ENCODE assay signal across 11 cellular contexts in genomic region chr5:123438902-123439301, GRCh38. TPM values are rescaled to one million over a fixed set of nuclear protein-coding genes. Genes with fewer than 3 reads are reported as not detected.
DNase-seq lines count a peak whose midpoint lies in the region; ATAC-seq, FAIRE-seq and TF ChIP-seq lines count a peak whose summit lies in the region.
"Had no signal": no experiment of that assay in that cellular context is flagged by ENCODE, and none has a peak within 500 bp of the region (broad histone marks: within the 10 kb centered on the region; RNA-seq: fewer than 3 reads in every experiment).

No MANE protein-coding gene starts in this region.

- no peak for FAIRE-seq in kidney (lab: Jason Lieb, UNC)

- CTCF ChIA-PET in activated CD4-positive, alpha-beta T cell treated with anti-CD3 and anti-CD28 coated beads, Interleukin-2, amount 10 ng/mL, durations not matched to agents 7 days and 5 days (lab: Charles Lee), result interaction anchor here (2.0 kb wide), 1 partner anchor 15 kb away, joined by 13 read pairs; the partner anchor contains the start of gene CEP120
- CTCF ChIA-PET in activated CD4-positive, alpha-beta memory T cell treated with anti-CD3 and anti-CD28 coated beads, Interleukin-2, amount 10 ng/mL, durations not matched to agents 7 days and 5 days (lab: Charles Lee), result interaction anchor here (1.9 kb wide), 1 partner anchor 16 kb away, joined by 4 read pairs; the partner anchor contains the start of gene CEP120

- no peaks in the 10 kb centered on the region for H3K4me1 ChIP-seq in osteoblast (ENCODE audit: insufficient read depth, low read length)
- no peaks in the 10 kb centered on the region for H3K4me1 ChIP-seq in uterus
- no peaks in the 10 kb centered on the region for H3K4me1 ChIP-seq in kidney (ENCODE audit: control insufficient read depth in 1 of 2, insufficient read depth in 1 of 2, low read depth in 1 of 2, low read length in 2 of 2)

- H3K36me3 ChIP-seq in osteoblast (ENCODE audit: insufficient read depth, low read length) (no peaks in the 10 kb centered on the region), uterus (no peaks in the 10 kb centered on the region), kidney (ENCODE audit: control insufficient read depth in 1 of 2, insufficient read depth in 2 of 2, low read length in 2 of 2) (no peaks in the 10 kb centered on the region)

- no peak overlapping the region for H3K27ac ChIP-seq in osteoblast (ENCODE audit: low read depth, low read length)
- H3K27ac ChIP-seq in uterus, result no peak overlapping the region
- no peak overlapping the region for H3K27ac ChIP-seq in kidney (ENCODE audit: low read depth in 2 of 2, low read length in 2 of 2)

- peaks cover 24% of the 10 kb centered on the region for H3K4me1 Mint-ChIP-seq in activated CD4-positive, alpha-beta T cell treated with anti-CD3 and anti-CD28 coated beads, Interleukin-2, amount 10 ng/mL, durations not matched to agents 7 days and 5 days
- peaks cover 34% of the 10 kb centered on the region for H3K4me1 Mint-ChIP-seq in activated CD4-positive, alpha-beta memory T cell treated with anti-CD3 and anti-CD28 coated beads, Interleukin-2, amount 10 ng/mL, durations not matched to agents 7 days and 5 days
- H3K4me1 Mint-ChIP-seq: memory B cell; stimulated activated memory B cell treated with anti-CD40 and anti-IgM and Interleukin-4, amounts not matched to agents 10 μg/mL and 1 μg/mL and 100 μg/mL, for 72 hours had no signal

- H3K4me3 Mint-ChIP-seq in activated CD4-positive, alpha-beta T cell treated with anti-CD3 and anti-CD28 coated beads, Interleukin-2, amount 10 ng/mL, durations not matched to agents 7 days and 5 days, result no peak overlapping the region
- no peak overlapping the region for H3K4me3 Mint-ChIP-seq in activated CD4-positive, alpha-beta memory T cell treated with anti-CD3 and anti-CD28 coated beads, Interleukin-2, amount 10 ng/mL, durations not matched to agents 7 days and 5 days
- H3K4me3 Mint-ChIP-seq: HFFc6; memory B cell; stimulated activated memory B cell treated with anti-CD40 and anti-IgM and Interleukin-4, amounts not matched to agents 10 μg/mL and 1 μg/mL and 100 μg/mL, for 72 hours had no signal

- no peaks in the 10 kb centered on the region for H3K27me3 Mint-ChIP-seq in activated CD4-positive, alpha-beta T cell treated with anti-CD3 and anti-CD28 coated beads, Interleukin-2, amount 10 ng/mL, durations not matched to agents 7 days and 5 days
- no peaks in the 10 kb centered on the region for H3K27me3 Mint-ChIP-seq in activated CD4-positive, alpha-beta memory T cell treated with anti-CD3 and anti-CD28 coated beads, Interleukin-2, amount 10 ng/mL, durations not matched to agents 7 days and 5 days
- H3K27me3 Mint-ChIP-seq: stimulated activated memory B cell treated with anti-CD40 and anti-IgM and Interleukin-4, amounts not matched to agents 10 μg/mL and 1 μg/mL and 100 μg/mL, for 72 hours had no signal

- H3K9me3 ChIP-seq in osteoblast (ENCODE audit: low read depth, low read length) (no peaks in the 10 kb centered on the region), uterus (no peaks in the 10 kb centered on the region), kidney (ENCODE audit: control insufficient read depth in 1 of 2, low read length in 2 of 2) (no peaks in the 10 kb centered on the region)

- no peak overlapping the region for H3K4me2 ChIP-seq in osteoblast (ENCODE audit: insufficient read depth, low read length)

- H3K27me3 ChIP-seq in osteoblast (ENCODE audit: insufficient read depth, low read length) (no peaks in the 10 kb centered on the region), uterus (no peaks in the 10 kb centered on the region)

- H3K4me3 ChIP-seq in osteoblast (ENCODE audit: insufficient read depth, low read length), result no peak overlapping the region
- no peak overlapping the region for H3K4me3 ChIP-seq in uterus
- no peak overlapping the region for H3K4me3 ChIP-seq in kidney (ENCODE audit: low read length in 2 of 2)

- no peaks in the 10 kb centered on the region for H3K79me2 ChIP-seq in osteoblast (ENCODE audit: insufficient read depth, low read length)

- H3K9me3 Mint-ChIP-seq in activated CD4-positive, alpha-beta T cell treated with anti-CD3 and anti-CD28 coated beads, Interleukin-2, amount 10 ng/mL, durations not matched to agents 7 days and 5 days, result no peaks in the 10 kb centered on the region
- no peaks in the 10 kb centered on the region for H3K9me3 Mint-ChIP-seq in activated CD4-positive, alpha-beta memory T cell treated with anti-CD3 and anti-CD28 coated beads, Interleukin-2, amount 10 ng/mL, durations not matched to agents 7 days and 5 days
- H3K9me3 Mint-ChIP-seq: HFFc6; memory B cell; stimulated activated memory B cell treated with anti-CD40 and anti-IgM and Interleukin-4, amounts not matched to agents 10 μg/mL and 1 μg/mL and 100 μg/mL, for 72 hours had no signal

- no peak for TF ChIP-seq POLR2A in uterus (IDR thresholded peaks at IDR 0.05)

- no peaks in the 10 kb centered on the region for H4K20me1 ChIP-seq in osteoblast (ENCODE audit: insufficient read depth, low read length)

- H3K9ac ChIP-seq in kidney (ENCODE audit: low read length in 2 of 2), result no peak overlapping the region

- no peak overlapping the region for H3K27ac Mint-ChIP-seq in activated CD4-positive, alpha-beta T cell treated with anti-CD3 and anti-CD28 coated beads, Interleukin-2, amount 10 ng/mL, durations not matched to agents 7 days and 5 days
- H3K27ac Mint-ChIP-seq in activated CD4-positive, alpha-beta memory T cell treated with anti-CD3 and anti-CD28 coated beads, Interleukin-2, amount 10 ng/mL, durations not matched to agents 7 days and 5 days, result peak overlapping the region; percentile 32
- H3K27ac Mint-ChIP-seq: HFFc6; memory B cell; stimulated activated memory B cell treated with anti-CD40 and anti-IgM and Interleukin-4, amounts not matched to agents 10 μg/mL and 1 μg/mL and 100 μg/mL, for 72 hours had no signal

- POLR2A ChIA-PET in activated CD4-positive, alpha-beta T cell treated with anti-CD3 and anti-CD28 coated beads, Interleukin-2, amount 10 ng/mL, durations not matched to agents 7 days and 5 days (lab: Charles Lee), result no interaction called here
- POLR2A ChIA-PET in activated CD4-positive, alpha-beta memory T cell treated with anti-CD3 and anti-CD28 coated beads, Interleukin-2, amount 10 ng/mL, durations not matched to agents 7 days and 5 days (lab: Charles Lee), result interaction anchor here (0.6 to 2.1 kb wide), 4 partner anchors 9 to 73 kb away, joined by 3 to 24 read pairs (median 4); partner anchors contain the start of genes CEP120 and CSNK1G3

- DNase-seq in activated CD4-positive, alpha-beta T cell treated with anti-CD3 and anti-CD28 coated beads, Interleukin-2, amount 10 ng/mL, durations not matched to agents 7 days and 5 days, result peak; percentile 24
- DNase-seq in activated CD4-positive, alpha-beta T cell treated with anti-CD3 and anti-CD28 coated beads for 4 hours, result no peak
- DNase-seq in activated CD4-positive, alpha-beta memory T cell treated with anti-CD3 and anti-CD28 coated beads, Interleukin-2, amount 10 ng/mL, durations not matched to agents 7 days and 5 days, result peak; percentile 39
- no peak for DNase-seq in osteoblast (ENCODE audit: insufficient read length, low spot score, missing footprints)
- DNase-seq in cerebellar nuclear complex (lab: John Stamatoyannopoulos, UW), result no peak
- DNase-seq in uterus, result no peak
- no peak for DNase-seq in kidney
- DNase-seq: HFFc6 had no signal

- H2AFZ ChIP-seq in osteoblast (ENCODE audit: low read length), result peak overlapping the region; percentile 86

- H3K36me3 Mint-ChIP-seq in activated CD4-positive, alpha-beta T cell treated with anti-CD3 and anti-CD28 coated beads, Interleukin-2, amount 10 ng/mL, durations not matched to agents 7 days and 5 days (ENCODE audit: low read depth), result no peaks in the 10 kb centered on the region
- no peaks in the 10 kb centered on the region for H3K36me3 Mint-ChIP-seq in activated CD4-positive, alpha-beta memory T cell treated with anti-CD3 and anti-CD28 coated beads, Interleukin-2, amount 10 ng/mL, durations not matched to agents 7 days and 5 days (ENCODE audit: low read depth)
- H3K36me3 Mint-ChIP-seq: memory B cell; stimulated activated memory B cell treated with anti-CD40 and anti-IgM and Interleukin-4, amounts not matched to agents 10 μg/mL and 1 μg/mL and 100 μg/mL, for 72 hours had no signal

- intact Hi-C loops in uterus (cut with DNase I; ENCODE audit: low total_unique reads) (no loop called here), kidney (cut with DNase I) (no loop called here)

- no peak for TF ChIP-seq CTCF in osteoblast (IDR thresholded peaks at IDR 0.05; ENCODE audit: extremely low read depth, low read depth, low read length)
- no peak for TF ChIP-seq CTCF in uterus (IDR thresholded peaks at IDR 0.05)
- TF ChIP-seq CTCF in kidney (IDR thresholded peaks at IDR 0.05; ENCODE audit: borderline replicate concordance, extremely low read depth, insufficient read depth), result no peak

- ATAC-seq in HG03159 (IDR thresholded peaks at IDR 0.05; ENCODE audit: unreplicated experiment), result peak; percentile 67

RNA-seq across cellular contexts. Expression of gene CEP120, which starts 15.7 kb away (rescaled TPM):
- total RNA-seq in activated CD4-positive, alpha-beta T cell treated with anti-CD3 and anti-CD28 coated beads, Interleukin-2, amount 10 ng/mL, durations not matched to agents 7 days and 5 days, result 10 to 100 TPM; 31.4 to 31.7 TPM
- total RNA-seq in activated CD4-positive, alpha-beta memory T cell treated with anti-CD3 and anti-CD28 coated beads, Interleukin-2, amount 10 ng/mL, durations not matched to agents 7 days and 5 days, result 10 to 100 TPM; 35.2 to 36.6 TPM
- total RNA-seq in osteoblast, result 24.2 and 29.8 TPM in 2 replicates
- 10 to 100 TPM; 18.2 to 55.8 (median 41.0) TPM for total RNA-seq in uterus
- total RNA-seq in kidney, result 22.1 TPM
- 4.6 TPM for polyA plus RNA-seq in kidney (ENCODE audit: insufficient read depth, low read depth, low replicate concordance)

Comparison
In these comparisons a context has a peak if more than half of its experiments do, and no peak if none do; other contexts are left out.
1. DNase-seq: peak in activated CD4-positive, alpha-beta T cell treated with anti-CD3 and anti-CD28 coated beads, Interleukin-2, amount 10 ng/mL, durations not matched to agents 7 days and 5 days (single experiment) and activated CD4-positive, alpha-beta memory T cell treated with anti-CD3 and anti-CD28 coated beads, Interleukin-2, amount 10 ng/mL, durations not matched to agents 7 days and 5 days (single experiment); none in activated CD4-positive, alpha-beta T cell treated with anti-CD3 and anti-CD28 coated beads for 4 hours (0 of 2), osteoblast (single experiment), cerebellar nuclear complex (0 of 2), uterus (0 of 2) and kidney (single experiment).